8 cellular contexts compared by ENCODE assay signal in the genomic region with DNA sequence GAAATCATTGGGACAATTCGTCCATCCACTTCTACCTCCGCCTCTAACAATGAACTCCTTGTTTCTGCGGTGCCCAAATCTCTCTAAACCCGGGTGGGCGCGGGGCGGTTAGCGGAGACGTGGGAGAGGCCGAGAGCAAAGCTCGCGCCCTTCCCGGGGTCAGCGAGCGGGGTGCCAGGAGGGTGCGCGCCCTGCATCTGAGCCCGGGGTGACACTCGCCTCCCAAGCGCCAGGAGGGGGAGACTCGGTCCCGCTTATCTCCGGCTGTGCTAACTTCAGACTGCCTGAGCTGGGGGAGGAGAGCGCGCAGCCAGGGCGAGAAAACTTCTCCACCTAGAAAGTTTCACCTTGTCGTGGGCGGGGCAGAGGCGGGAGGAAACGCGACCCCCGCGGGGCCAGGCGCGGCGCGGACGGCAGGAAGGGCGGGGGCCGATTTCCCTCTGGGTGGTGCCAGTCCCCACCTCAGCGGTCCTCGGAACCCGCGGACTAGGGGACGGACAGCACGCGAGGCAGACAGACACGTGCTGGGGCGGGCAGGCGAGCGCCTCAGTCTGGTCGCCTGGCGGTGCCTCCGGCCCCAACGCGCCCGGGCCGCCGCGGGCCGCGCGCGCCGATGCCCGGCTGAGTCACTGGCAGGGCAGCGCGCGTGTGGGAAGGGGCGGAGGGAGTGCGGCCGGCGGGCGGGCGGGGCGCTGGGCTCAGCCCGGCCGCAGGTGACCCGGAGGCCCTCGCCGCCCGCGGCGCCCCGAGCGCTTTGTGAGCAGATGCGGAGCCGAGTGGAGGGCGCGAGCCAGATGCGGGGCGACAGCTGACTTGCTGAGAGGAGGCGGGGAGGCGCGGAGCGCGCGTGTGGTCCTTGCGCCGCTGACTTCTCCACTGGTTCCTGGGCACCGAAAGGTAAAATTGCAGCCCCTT. TPM values are rescaled to one million over a fixed set of nuclear protein-coding genes. Genes with fewer than 3 reads are reported as not detected.
DNase-seq lines count a peak whose midpoint lies in the region; ATAC-seq lines count a peak whose summit lies in the region.

A gene (plus strand): TSS at position 516 of the 915 bp plus-strand sequence. CDS start 26,889 bp downstream, outside the sequence.

- no peaks in the 10 kb centered on the region for H3K79me2 ChIP-seq in mesendoderm (ENCODE audit: control insufficient read depth, insufficient read depth, low read length)

- H3K27me3 ChIP-seq in mesendoderm (ENCODE audit: insufficient read depth, low read length, poor library complexity), result peaks cover 7% of the 10 kb centered on the region

- peaks cover 9% of the 10 kb centered on the region for H3K4me1 Mint-ChIP-seq in activated CD4-positive, alpha-beta T cell treated with anti-CD3 and anti-CD28 coated beads, Interleukin-2, amount 10 ng/mL, durations not matched to agents 24 days and 14 days
- H3K4me1 Mint-ChIP-seq in stimulated activated effector memory CD8-positive, alpha-beta T cell treated with anti-CD3 and anti-CD28 coated beads, Interleukin-12 subunit alpha, Interleukin-12 subunit beta, amount 100 ng/mL, for 72 hours, result peaks cover 7% of the 10 kb centered on the region

- peak; percentile 94 for ATAC-seq in HG02798 (IDR thresholded peaks at IDR 0.05; ENCODE audit: poor library complexity, unreplicated experiment)
- ATAC-seq in stimulated activated effector memory CD8-positive, alpha-beta T cell treated with anti-CD3 and anti-CD28 coated beads, Interleukin-12 subunit alpha, Interleukin-12 subunit beta, amount 100 ng/mL, for 72 hours, result peak; percentile 88

- H3K9ac ChIP-seq in mesendoderm (ENCODE audit: low read length), result peak within 1 kb of the TSS; percentile 56

- no peak within 1 kb of the TSS for H3K23ac ChIP-seq in mesendoderm (ENCODE audit: low read length)

- H2BK120ac ChIP-seq in mesendoderm (ENCODE audit: low read depth, low read length), result no peak within 1 kb of the TSS

- intact Hi-C loops in activated CD4-positive, alpha-beta T cell treated with anti-CD3 and anti-CD28 coated beads, Interleukin-2, amount 10 ng/mL, durations not matched to agents 24 days and 14 days (cut with micrococcal nuclease), result loop anchor here (1.0 to 10.0 kb wide), 7 partner anchors 80 to 417 kb away; a partner anchor contains a TSS

- no peak within 1 kb of the TSS for H2BK5ac ChIP-seq in mesendoderm (ENCODE audit: low read length)

- H3K56ac ChIP-seq in mesendoderm (ENCODE audit: low read length), result peak within 1 kb of the TSS; percentile 75

- peak within 1 kb of the TSS; percentile 71 for H3K27ac Mint-ChIP-seq in activated CD4-positive, alpha-beta T cell treated with anti-CD3 and anti-CD28 coated beads, Interleukin-2, amount 10 ng/mL, durations not matched to agents 24 days and 14 days
- H3K27ac Mint-ChIP-seq in stimulated activated effector memory CD8-positive, alpha-beta T cell treated with anti-CD3 and anti-CD28 coated beads, Interleukin-12 subunit alpha, Interleukin-12 subunit beta, amount 100 ng/mL, for 72 hours, result no peak within 1 kb of the TSS

- peak within 1 kb of the TSS; percentile 71 for H3K4me2 ChIP-seq in mesendoderm (ENCODE audit: low read length)

- no peaks in the 10 kb centered on the region for H3K79me1 ChIP-seq in mesendoderm (ENCODE audit: low read length)

- peak within 1 kb of the TSS; percentile 33 for H3K4me3 ChIP-seq in mesendoderm (ENCODE audit: low read length)

- no peak within 1 kb of the TSS for H4K5ac ChIP-seq in mesendoderm (ENCODE audit: low read length)

- H3K27me3 Mint-ChIP-seq in activated CD4-positive, alpha-beta T cell treated with anti-CD3 and anti-CD28 coated beads, Interleukin-2, amount 10 ng/mL, durations not matched to agents 24 days and 14 days, result peaks cover 69% of the 10 kb centered on the region

- no peaks in the 10 kb centered on the region for H3K36me3 Mint-ChIP-seq in activated CD4-positive, alpha-beta T cell treated with anti-CD3 and anti-CD28 coated beads, Interleukin-2, amount 10 ng/mL, durations not matched to agents 24 days and 14 days (ENCODE audit: low read depth)
- no peaks in the 10 kb centered on the region for H3K36me3 Mint-ChIP-seq in stimulated activated effector memory CD8-positive, alpha-beta T cell treated with anti-CD3 and anti-CD28 coated beads, Interleukin-12 subunit alpha, Interleukin-12 subunit beta, amount 100 ng/mL, for 72 hours

- H3K9me3 Mint-ChIP-seq in activated CD4-positive, alpha-beta T cell treated with anti-CD3 and anti-CD28 coated beads, Interleukin-2, amount 10 ng/mL, durations not matched to agents 24 days and 14 days, result no peaks in the 10 kb centered on the region
- no peaks in the 10 kb centered on the region for H3K9me3 Mint-ChIP-seq in stimulated activated effector memory CD8-positive, alpha-beta T cell treated with anti-CD3 and anti-CD28 coated beads, Interleukin-12 subunit alpha, Interleukin-12 subunit beta, amount 100 ng/mL, for 72 hours

- H3K4ac ChIP-seq in mesendoderm (ENCODE audit: low read depth, low read length), result no peak within 1 kb of the TSS

- H2BK15ac ChIP-seq in mesendoderm (replicated peaks; ENCODE audit: low read depth), result no peak within 1 kb of the TSS

- H3K27ac ChIP-seq in mesendoderm (ENCODE audit: low read depth, low read length), result no peak within 1 kb of the TSS

- peaks cover 4% of the 10 kb centered on the region for H3K4me1 ChIP-seq in mesendoderm (ENCODE audit: control insufficient read depth, low read depth, low read length)

- no peaks in the 10 kb centered on the region for H3K36me3 ChIP-seq in mesendoderm (ENCODE audit: control insufficient read depth, insufficient read depth, low read length)

- no peak within 1 kb of the TSS for H3K18ac ChIP-seq in mesendoderm (ENCODE audit: low read length)

- peak within 1 kb of the TSS; percentile 75 for H3K4me3 Mint-ChIP-seq in activated CD4-positive, alpha-beta T cell treated with anti-CD3 and anti-CD28 coated beads, Interleukin-2, amount 10 ng/mL, durations not matched to agents 24 days and 14 days
- H3K4me3 Mint-ChIP-seq in stimulated activated effector memory CD8-positive, alpha-beta T cell treated with anti-CD3 and anti-CD28 coated beads, Interleukin-12 subunit alpha, Interleukin-12 subunit beta, amount 100 ng/mL, for 72 hours, result peak within 1 kb of the TSS; percentile 72

- DNase-seq in stimulated activated naive CD4-positive, alpha-beta T cell treated with Interleukin-2 at 50 U/mL for 16 hours (lab: John Stamatoyannopoulos, UW), result peak; percentile 7
- DNase-seq in stimulated activated naive CD4-positive, alpha-beta T cell (lab: John Stamatoyannopoulos, UW), result no peak
- DNase-seq in NCI-H1417 treated with DMSO at 0.1 percent for 48 hours (lab: John Stamatoyannopoulos, UW) (peak; percentile 55), epidermal melanocyte (ENCODE audit: insufficient read length, low spot score) (peak; percentile 58), mesendoderm (peak; percentile 67)
- DNase-seq in activated CD4-positive, alpha-beta T cell treated with anti-CD3 and anti-CD28 coated beads, Interleukin-2, amount 10 ng/mL, durations not matched to agents 24 days and 14 days, result peak; percentile 75
- DNase-seq in stimulated activated effector memory CD8-positive, alpha-beta T cell treated with anti-CD3 and anti-CD28 coated beads, Interleukin-12 subunit alpha, Interleukin-12 subunit beta, amount 100 ng/mL, for 72 hours (ENCODE audit: low spot score in 2 of 2), result peak; percentile 18 to 72

- no peak within 1 kb of the TSS for H2AK5ac ChIP-seq in mesendoderm (ENCODE audit: low read length)

- WGBS in mesendoderm (ENCODE audit: extremely low coverage, insufficient coverage, low lambda C conversion rate), result no CpG with 5 or more reads among the region's 101 CpGs

- H4K8ac ChIP-seq in mesendoderm (ENCODE audit: low read depth, low read length), result no peak within 1 kb of the TSS

RNA-seq across cellular contexts. Expression of the gene that starts here (rescaled TPM):
- 2.2 and 2.3 TPM in 2 replicates for total RNA-seq in activated CD4-positive, alpha-beta T cell treated with anti-CD3 and anti-CD28 coated beads, Interleukin-2, amount 10 ng/mL, durations not matched to agents 24 days and 14 days
- 4.0 TPM for polyA plus RNA-seq in mesendoderm (2013, experiment 1 of 2)
- polyA plus RNA-seq in mesendoderm (2013, experiment 2 of 2), result 3.7 TPM

Comparison
In these comparisons a context has a peak if more than half of its experiments do, and no peak if none do; other contexts are left out.
1. DNase-seq: peak in stimulated activated naive CD4-positive, alpha-beta T cell treated with Interleukin-2 at 50 U/mL for 16 hours (single experiment), NCI-H1417 treated with DMSO at 0.1 percent for 48 hours (single experiment), activated CD4-positive, alpha-beta T cell treated with anti-CD3 and anti-CD28 coated beads, Interleukin-2, amount 10 ng/mL, durations not matched to agents 24 days and 14 days (single experiment), epidermal melanocyte (single experiment), mesendoderm (single experiment) and stimulated activated effector memory CD8-positive, alpha-beta T cell treated with anti-CD3 and anti-CD28 coated beads, Interleukin-12 subunit alpha, Interleukin-12 subunit beta, amount 100 ng/mL, for 72 hours (2 of 2); none in stimulated activated naive CD4-positive, alpha-beta T cell (0 of 6).